24 cellular contexts compared by ENCODE assay signal in genomic region chr12:99644629-99645028, GRCh38. TPM values are rescaled to one million over a fixed set of nuclear protein-coding genes. Genes with fewer than 3 reads are reported as not detected.
DNase-seq lines count a peak whose midpoint lies in the region; ATAC-seq, FAIRE-seq and TF ChIP-seq lines count a peak whose summit lies in the region.
"Had no signal": no experiment of that assay in that cellular context is flagged by ENCODE, and none has a peak within 500 bp of the region (broad histone marks: within the 10 kb centered on the region; RNA-seq: fewer than 3 reads in every experiment).

No MANE protein-coding gene starts in this region.

- H3K9ac ChIP-seq in OCI-LY3 (ENCODE audit: low read length) (no peak overlapping the region), GM12878 (ENCODE audit: control insufficient read depth, insufficient read depth, low read length) (no peak overlapping the region), mesenchymal stem cell (ENCODE audit: low read length) (no peak overlapping the region)
- H3K9ac ChIP-seq: BLaER1 treated with 17β-estradiol and CSF1 and Interleukin-3, amounts not matched to agents 10 nM and 100 nM had no signal

- 21% methylated on average over 2 of the region's 2 CpGs for WGBS in GM12878 (ENCODE audit: insufficient coverage, insufficient replicate concordance, low lambda C conversion rate, missing lambda C conversion rate)
- WGBS in mesenchymal stem cell = no CpG with 5 or more reads among the region's 2 CpGs

- H3K27me3 ChIP-seq in OCI-LY3 (ENCODE audit: low read depth, low read length) = no peaks in the 10 kb centered on the region
- no peaks in the 10 kb centered on the region; a peak in 1 of 4 replicates for H3K27me3 ChIP-seq in GM12878 (replicated peaks in 1 of 2; ENCODE audit: control insufficient read depth in 2 of 2, insufficient read depth in 2 of 2, low read length in 1 of 2)
- peaks cover 0 to 3% of the 10 kb centered on the region in 2 experiments for H3K27me3 ChIP-seq in mesenchymal stem cell (ENCODE audit: control insufficient read depth in 1 of 2, insufficient read depth in 1 of 2, low read length in 2 of 2)
- no peaks in the 10 kb centered on the region for H3K27me3 ChIP-seq in CD4-positive, alpha-beta T cell (ENCODE audit: control insufficient read depth, insufficient read depth, low read length)
- H3K27me3 ChIP-seq: BE2C; BLaER1 treated with 17β-estradiol and CSF1 and Interleukin-3, amounts not matched to agents 10 nM and 100 nM had no signal

- no peak for ATAC-seq in GM12878
- no peak for ATAC-seq in CD4-positive, alpha-beta T cell (ENCODE audit: poor library complexity)
- ATAC-seq: A549, HCT116 had no signal

- no peak overlapping the region for H2BK12ac ChIP-seq in mesenchymal stem cell (ENCODE audit: low read length in 2 of 2)

- no peak overlapping the region for H2BK15ac ChIP-seq in mesenchymal stem cell (ENCODE audit: low read depth, poor library complexity, severe bottlenecking)

- H3K79me2 ChIP-seq in OCI-LY3 (ENCODE audit: low read length) (no peaks in the 10 kb centered on the region), GM12878 (ENCODE audit: control insufficient read depth, insufficient read depth, low read length) (no peaks in the 10 kb centered on the region)

- H3K27me3 Mint-ChIP-seq in CD4-positive, alpha-beta T cell = no peaks in the 10 kb centered on the region
- H3K27me3 Mint-ChIP-seq: CD4-positive, alpha-beta memory T cell had no signal

- CTCF ChIA-PET in GM12878 (lab: Yijun Ruan, JAX) = no interaction called here
- CTCF ChIA-PET in CD4-positive, alpha-beta T cell (lab: Charles Lee) = no interaction called here

- no peaks in the 10 kb centered on the region for H3K79me1 ChIP-seq in mesenchymal stem cell (replicated peaks; ENCODE audit: low read length, poor library complexity, severe bottlenecking)

- H3K4me1 Mint-ChIP-seq in CD4-positive, alpha-beta T cell (ENCODE audit: low read depth) = no peaks in the 10 kb centered on the region
- H3K4me1 Mint-ChIP-seq: CD14-positive monocyte; CD4-positive, alpha-beta memory T cell had no signal

- SMC1A ChIA-PET in GM12878 (lab: Charles Lee; ENCODE audit: uncharacterized antibody, unreplicated experiment) = no interaction called here

- TF ChIP-seq EP300 in GM12878 (IDR thresholded peaks at IDR 0.05; ENCODE audit: borderline replicate concordance in 1 of 2, control insufficient read depth in 1 of 2, low read depth in 2 of 2, low read length in 2 of 2) = no peak

- H2AK5ac ChIP-seq in mesenchymal stem cell (ENCODE audit: low read length, severe bottlenecking) = no peak overlapping the region

- FAIRE-seq in GM12878 (lab: Jason Lieb, UNC) (no peak), D721Med (lab: Jason Lieb, UNC) (no peak)
- FAIRE-seq: G401.6, GM19239, H1 had no signal

- H4K20me1 ChIP-seq in OCI-LY3 (ENCODE audit: insufficient read depth, low read length) (no peaks in the 10 kb centered on the region), GM12878 (ENCODE audit: control insufficient read depth, insufficient read depth) (no peaks in the 10 kb centered on the region)
- H4K20me1 ChIP-seq: BLaER1 treated with 17β-estradiol and CSF1 and Interleukin-3, amounts not matched to agents 10 nM and 100 nM had no signal

- peaks cover 7% of the 10 kb centered on the region for H3K4me1 ChIP-seq in OCI-LY3 (ENCODE audit: low read length)
- no peaks in the 10 kb centered on the region for H3K4me1 ChIP-seq in GM12878 (ENCODE audit: control insufficient read depth, insufficient read depth, low read length)
- no peaks in the 10 kb centered on the region for H3K4me1 ChIP-seq in mesenchymal stem cell (ENCODE audit: control insufficient read depth, insufficient read depth, low read depth, low read length)
- H3K4me1 ChIP-seq: A549; BE2C; BLaER1 treated with 17β-estradiol and CSF1 and Interleukin-3, amounts not matched to agents 10 nM and 100 nM had no signal

- in situ Hi-C loops in GM12878 (cut with MboI) = no loop called here

- no peak overlapping the region for H3K23ac ChIP-seq in mesenchymal stem cell (ENCODE audit: low read length in 2 of 2)

- DNase-seq in GM12878 (ENCODE audit: low read depth, low spot score) = no peak
- DNase-seq in mesenchymal stem cell = no peak
- no peak for DNase-seq in D721Med (ENCODE audit: insufficient read length, low spot score)
- DNase-seq in superior temporal gyrus (ENCODE audit: extremely low spot score) = no peak
- DNase-seq in CD4-positive, alpha-beta T cell = no peak
- DNase-seq: 8988T; ACHN; AML-193; BE2C; Calu3; CD4-positive, alpha-beta memory T cell; COR-L47; DMS153; DND-41; H9; HFFc6 had no signal

- TF ChIP-seq CTCF in OCI-LY3 (IDR thresholded peaks at IDR 0.05; ENCODE audit: low read depth, low read length) = no peak
- TF ChIP-seq CTCF in GM12878 (IDR thresholded peaks at IDR 0.05 in 2 of 3, conservative IDR thresholded peaks at IDR 0.05 in 1 of 3; ENCODE audit: control insufficient read depth in 2 of 3, extremely low read depth in 1 of 3, insufficient read depth in 1 of 3, low read depth in 3 of 3, low read length in 3 of 3) = no peak
- no peak for TF ChIP-seq CTCF in D721Med (IDR thresholded peaks at IDR 0.05; ENCODE audit: insufficient read depth, missing control alignments)
- no peak for TF ChIP-seq CTCF in CD4-positive, alpha-beta T cell (IDR thresholded peaks at IDR 0.05)

- H3K4ac ChIP-seq in mesenchymal stem cell (ENCODE audit: low read depth in 1 of 2, low read length in 2 of 2) = no peak overlapping the region

- 0 out of 2 replicates have a peak overlapping the region, but pooled peaks have one; percentile 9 for H3K4me2 ChIP-seq in OCI-LY3 (ENCODE audit: low read length)
- H3K4me2 ChIP-seq in GM12878 (ENCODE audit: control insufficient read depth, insufficient read depth) = no peak overlapping the region
- H3K4me2 ChIP-seq in mesenchymal stem cell (ENCODE audit: low read length, poor library complexity, severe bottlenecking) = no peak overlapping the region
- H3K4me2 ChIP-seq: A549; BLaER1 treated with 17β-estradiol and CSF1 and Interleukin-3, amounts not matched to agents 10 nM and 100 nM had no signal

- H3K36me3 ChIP-seq in OCI-LY3 (replicated peaks; ENCODE audit: low read depth, low read length) = no peaks in the 10 kb centered on the region
- no peaks in the 10 kb centered on the region for H3K36me3 ChIP-seq in GM12878 (ENCODE audit: control insufficient read depth in 2 of 2, insufficient read depth in 2 of 2, low read length in 1 of 2)
- no peaks in the 10 kb centered on the region for H3K36me3 ChIP-seq in mesenchymal stem cell (ENCODE audit: control insufficient read depth in 1 of 2, insufficient read depth in 2 of 2, low read depth in 1 of 2, low read length in 2 of 2)
- H3K36me3 ChIP-seq: BE2C had no signal

- TF ChIP-seq RAD21 in GM12878 (IDR thresholded peaks at IDR 0.05; ENCODE audit: insufficient read depth, low read depth, low read length) = no peak

- H3K4me3 Mint-ChIP-seq in CD4-positive, alpha-beta T cell = no peak overlapping the region
- H3K4me3 Mint-ChIP-seq: CD14-positive monocyte; CD4-positive, alpha-beta memory T cell; H9; HFFc6 had no signal

- H2BK120ac ChIP-seq in mesenchymal stem cell (ENCODE audit: low read depth, low read length) = no peak overlapping the region

- no peaks in the 10 kb centered on the region for H3K36me3 Mint-ChIP-seq in CD4-positive, alpha-beta T cell (ENCODE audit: low read depth)
- H3K36me3 Mint-ChIP-seq: CD14-positive monocyte; CD4-positive, alpha-beta memory T cell had no signal

- H3K9me3 ChIP-seq in OCI-LY3 (ENCODE audit: insufficient read depth, low read length) (no peaks in the 10 kb centered on the region), GM12878 (replicated peaks; ENCODE audit: control insufficient read depth, insufficient read depth, low read length) (no peaks in the 10 kb centered on the region), mesenchymal stem cell (ENCODE audit: control insufficient read depth, low read length) (no peaks in the 10 kb centered on the region)
- no peaks in the 10 kb centered on the region for H3K9me3 ChIP-seq in CD4-positive, alpha-beta T cell (ENCODE audit: control insufficient read depth, low read length)
- H3K9me3 ChIP-seq: A549, BE2C had no signal

- intact Hi-C loops in GM12878 (cut with micrococcal nuclease; ENCODE audit: unreplicated experiment) = no loop called here
- intact Hi-C loops in CD4-positive, alpha-beta T cell (cut with DNase I, micrococcal nuclease) = no loop called here

- no TSS peak for BruUV-seq in GM12878 (replicated peaks; lab: Mats Ljungman, UMichigan)

- no peak overlapping the region for H3K4me3 ChIP-seq in OCI-LY3 (ENCODE audit: low read length)
- no peak overlapping the region for H3K4me3 ChIP-seq in GM12878
- H3K4me3 ChIP-seq in mesenchymal stem cell (ENCODE audit: insufficient read depth in 1 of 2, low read depth in 1 of 2, low read length in 2 of 2) = no peak overlapping the region
- H3K4me3 ChIP-seq: A549; BLaER1 treated with 17β-estradiol and CSF1 and Interleukin-3, amounts not matched to agents 10 nM and 100 nM had no signal

- H3K27ac Mint-ChIP-seq in CD4-positive, alpha-beta T cell = no peak overlapping the region
- H3K27ac Mint-ChIP-seq: CD14-positive monocyte; CD4-positive, alpha-beta memory T cell; HFFc6 had no signal

- no peak overlapping the region for H4K8ac ChIP-seq in mesenchymal stem cell (ENCODE audit: low read length)

- no peaks in the 10 kb centered on the region for H3K9me3 Mint-ChIP-seq in CD4-positive, alpha-beta T cell
- H3K9me3 Mint-ChIP-seq: H9 had no signal

- no peak overlapping the region for H2AFZ ChIP-seq in OCI-LY3 (ENCODE audit: low read depth, low read length)
- H2AFZ ChIP-seq in GM12878 (ENCODE audit: control insufficient read depth, low read depth, low read length) = no peak overlapping the region
- H2AFZ ChIP-seq in mesenchymal stem cell (ENCODE audit: low read depth, low read length) = no peak overlapping the region

- TF ChIP-seq POLR2A in GM12878 (IDR thresholded peaks at IDR 0.05; ENCODE audit: low read depth, low read length) = no peak

- no peak overlapping the region for H3K18ac ChIP-seq in mesenchymal stem cell (ENCODE audit: low read depth in 1 of 2, low read length in 2 of 2)

- H3K27ac ChIP-seq in OCI-LY3 (ENCODE audit: low read length) (no peak overlapping the region), GM12878 (ENCODE audit: control insufficient read depth, insufficient read depth) (no peak overlapping the region), mesenchymal stem cell (ENCODE audit: low read length, poor library complexity, severe bottlenecking) (peak overlapping the region; percentile 43)
- no peak overlapping the region for H3K27ac ChIP-seq in CD4-positive, alpha-beta T cell (ENCODE audit: low read depth, low read length)
- H3K27ac ChIP-seq: A549; BLaER1 treated with 17β-estradiol and CSF1 and Interleukin-3, amounts not matched to agents 10 nM and 100 nM had no signal

- no peak overlapping the region for H4K91ac ChIP-seq in mesenchymal stem cell (ENCODE audit: low read length)

- no peak overlapping the region for H2BK5ac ChIP-seq in mesenchymal stem cell (ENCODE audit: low read depth, low read length, poor library complexity, severe bottlenecking)

- RAD21 ChIA-PET in GM12878 (lab: Charles Lee; ENCODE audit: unreplicated experiment) = no interaction called here

- H3K14ac ChIP-seq in mesenchymal stem cell (ENCODE audit: low read length in 2 of 2) = no peak overlapping the region

- POLR2A ChIA-PET in GM12878 (lab: Charles Lee) = no interaction called here
- POLR2A ChIA-PET in CD4-positive, alpha-beta T cell (lab: Charles Lee) = no interaction called here

RNA-seq across cellular contexts. Expression of gene GARIN6, which starts 2.9 kb away (rescaled TPM):
- total RNA-seq in GM12878 (2013; cell fraction: nucleolus; rRNA removed) = not detected in 2 replicates
- not detected in 2 replicates for total RNA-seq in GM12878 (2014; rRNA removed)
- total RNA-seq in GM12878 (2014; rRNA removed; fragmentation: Illumina TruSeq; extraction: Trizol) = not detected in 2 replicates
- not detected in 2 replicates for total RNA-seq in GM12878 (2021)
- not detected for polyA plus RNA-seq in GM12878 (2011; ENCODE audit: low read depth)
- not detected in 2 replicates for polyA plus RNA-seq in GM12878 (2011; rRNA removed)
- polyA plus RNA-seq in GM12878 (2011; cell fraction: cytosol; rRNA removed) = not detected in 2 replicates
- not detected in 2 replicates for polyA plus RNA-seq in GM12878 (2011; cell fraction: nucleus; rRNA removed)
- not detected in 2 replicates for polyA plus RNA-seq in GM12878 (2012)
- not detected in 2 replicates for polyA plus RNA-seq in GM12878 (2014; fragmentation: Illumina TruSeq; extraction: Trizol)
- not detected for polyA plus RNA-seq in GM12878 (2014; fragmentation: Nextera tagmentation; extraction: Ambion mirVana)
- polyA plus RNA-seq in GM12878 (2014; rRNA removed) = not detected in 2 replicates
- not detected for polyA plus RNA-seq in GM12878 (2016; fragmentation: Nextera tagmentation; extraction: Ambion mirVana)
- polyA minus RNA-seq in GM12878 (2011; rRNA and poly(A)+ RNA removed) = not detected in 2 replicates
- not detected in 2 replicates for polyA minus RNA-seq in GM12878 (2011; cell fraction: cytosol; rRNA and poly(A)+ RNA removed)
- polyA minus RNA-seq in GM12878 (2011; cell fraction: nucleus; rRNA and poly(A)+ RNA removed) = not detected in 2 replicates
- not detected for polyA plus RNA-seq in mesenchymal stem cell (2013, experiment 1 of 2)
- polyA plus RNA-seq in mesenchymal stem cell (2013, experiment 2 of 2) = not detected
- total RNA-seq in CD4-positive, alpha-beta T cell = not detected
- total RNA-seq: Calu3; CD4-positive, alpha-beta memory T cell; H1; H9; HFFc6 had no signal
- polyA plus RNA-seq: A549; CD14-positive monocyte; CD4-positive, alpha-beta memory T cell; H1 had no signal
